Comparison of ENCODE assay signal across 11 cellular contexts in genomic region chr19:53540091-53540490, GRCh38.
"Had no signal": no experiment of that assay in that cellular context is flagged by ENCODE, and none has a peak within 500 bp of the region (broad histone marks: within the 10 kb centered on the region; RNA-seq: fewer than 3 reads in every experiment).

No MANE protein-coding gene starts in this region.

- H3K27me3 ChIP-seq: esophagus muscularis mucosa, hepatocyte, sigmoid colon, spleen had no signal

- DNase-seq: activated CD4-positive, alpha-beta T cell treated with anti-CD3 and anti-CD28 coated beads for 48 hours; activated CD8-positive, alpha-beta memory T cell treated with anti-CD3 and anti-CD28 coated beads for 24 hours; activated naive CD4-positive, alpha-beta T cell treated with anti-CD3 and anti-CD28 coated beads, Interleukin-2, amount 10 ng/mL, durations not matched to agents 7 days and 5 days; occipital lobe; sigmoid colon; spleen had no signal

- H3K27ac ChIP-seq: hepatocyte, thoracic aorta had no signal

- H3K27me3 Mint-ChIP-seq: activated naive CD4-positive, alpha-beta T cell treated with anti-CD3 and anti-CD28 coated beads, Interleukin-2, amount 10 ng/mL, durations not matched to agents 7 days and 5 days had no signal

- ATAC-seq: left lobe of liver, SK-N-SH treated with all-trans-retinoic acid at 6 μM for 48 hours had no signal

- H3K4me3 ChIP-seq: hepatocyte had no signal

- H3K27ac Mint-ChIP-seq: activated naive CD4-positive, alpha-beta T cell treated with anti-CD3 and anti-CD28 coated beads, Interleukin-2, amount 10 ng/mL, durations not matched to agents 7 days and 5 days had no signal

- H3K9me3 ChIP-seq: esophagus muscularis mucosa, sigmoid colon, spleen, thoracic aorta had no signal

- H3K36me3 ChIP-seq: thoracic aorta had no signal

- H2AFZ ChIP-seq: hepatocyte had no signal
